Comparison of ENCODE assay signal across 15 cellular contexts in the genomic region with DNA sequence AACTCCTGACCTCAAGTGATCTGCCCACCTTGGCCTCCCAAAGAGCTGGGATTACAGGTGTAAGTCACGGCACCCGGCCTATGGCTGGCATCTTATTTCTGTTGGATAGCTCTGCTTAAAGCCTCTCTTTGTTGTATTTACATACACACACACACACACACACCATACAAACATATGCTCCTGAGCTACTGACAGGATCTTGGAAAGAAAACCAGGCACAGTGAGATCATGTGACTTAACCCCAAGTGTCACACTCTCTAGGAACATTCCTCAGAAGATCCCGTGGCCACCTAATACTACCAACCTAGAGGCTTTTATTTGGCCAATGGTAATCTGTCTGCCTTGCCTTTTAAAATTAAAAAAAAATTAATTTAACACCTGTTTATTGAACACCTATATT.
"Had no signal": no experiment of that assay in that cellular context is flagged by ENCODE, and none has a peak within 500 bp of the region (broad histone marks: within the 10 kb centered on the region; RNA-seq: fewer than 3 reads in every experiment).

No MANE protein-coding gene starts in this region.

- H3K9me3 ChIP-seq: ovary had no signal

- H3K36me3 ChIP-seq: neural progenitor cell, ovary had no signal

- ATAC-seq: stimulated activated naive B cell treated with anti-CD40 and anti-IgM and Interleukin-4, amounts not matched to agents 10 μg/mL and 1 μg/mL and 100 μg/mL, for 72 hours had no signal

- H3K27ac Mint-ChIP-seq: activated naive CD4-positive, alpha-beta T cell treated with anti-CD3 and anti-CD28 coated beads for 36 hours; activated T-helper 1 cell treated with anti-CD3 and anti-CD28 coated beads, Interleukin-12 subunit alpha, Interleukin-12 subunit beta, Interleukin-2, Interleukin-4 antibody, amounts not matched to agents 30 ng/mL and 10 ng/mL and 1 ng/mL, durations not matched to agents 14 hours and 24 hours and 36 hours; neural progenitor cell; stimulated activated naive B cell treated with anti-CD40 and anti-IgM and Interleukin-4, amounts not matched to agents 10 μg/mL and 1 μg/mL and 100 μg/mL, for 72 hours; type B pancreatic cell had no signal

- H3K4me1 Mint-ChIP-seq: central memory CD8-positive, alpha-beta T cell; immature natural killer cell had no signal

- H3K36me3 Mint-ChIP-seq: immature natural killer cell; neural progenitor cell; stimulated activated naive B cell treated with anti-CD40 and anti-IgM and Interleukin-4, amounts not matched to agents 10 μg/mL and 1 μg/mL and 100 μg/mL, for 72 hours; type B pancreatic cell had no signal

- H3K4me3 Mint-ChIP-seq: activated naive CD4-positive, alpha-beta T cell treated with anti-CD3 and anti-CD28 coated beads for 36 hours; activated T-helper 1 cell treated with anti-CD3 and anti-CD28 coated beads, Interleukin-12 subunit alpha, Interleukin-12 subunit beta, Interleukin-2, Interleukin-4 antibody, amounts not matched to agents 30 ng/mL and 10 ng/mL and 1 ng/mL, durations not matched to agents 14 hours and 24 hours and 36 hours; central memory CD8-positive, alpha-beta T cell; immature natural killer cell; neural progenitor cell; stimulated activated naive B cell treated with anti-CD40 and anti-IgM and Interleukin-4, amounts not matched to agents 10 μg/mL and 1 μg/mL and 100 μg/mL, for 72 hours; type B pancreatic cell had no signal

- H3K27me3 Mint-ChIP-seq: central memory CD8-positive, alpha-beta T cell; type B pancreatic cell had no signal

- H3K9me3 Mint-ChIP-seq: activated naive CD4-positive, alpha-beta T cell treated with anti-CD3 and anti-CD28 coated beads for 36 hours; activated T-helper 1 cell treated with anti-CD3 and anti-CD28 coated beads, Interleukin-12 subunit alpha, Interleukin-12 subunit beta, Interleukin-2, Interleukin-4 antibody, amounts not matched to agents 30 ng/mL and 10 ng/mL and 1 ng/mL, durations not matched to agents 14 hours and 24 hours and 36 hours; central memory CD8-positive, alpha-beta T cell; immature natural killer cell; neural progenitor cell; stimulated activated naive B cell treated with anti-CD40 and anti-IgM and Interleukin-4, amounts not matched to agents 10 μg/mL and 1 μg/mL and 100 μg/mL, for 72 hours; type B pancreatic cell had no signal

- H3K9ac ChIP-seq: neural progenitor cell had no signal

- H3K4me2 ChIP-seq: neural progenitor cell, smooth muscle cell had no signal

- H2AFZ ChIP-seq: neural progenitor cell had no signal

- H3K27me3 ChIP-seq: neural progenitor cell, ovary had no signal

- H3K4me3 ChIP-seq: neural progenitor cell, ovary, smooth muscle cell had no signal

- H3K4me1 ChIP-seq: neural progenitor cell had no signal

- DNase-seq: activated CD4-positive, alpha-beta T cell treated with anti-CD3 and anti-CD28 coated beads for 1 hour; activated CD4-positive, alpha-beta T cell treated with anti-CD3 and anti-CD28 coated beads, Interleukin-2, amount 50 U/mL, for 48 hours; activated naive CD4-positive, alpha-beta T cell treated with anti-CD3 and anti-CD28 coated beads for 36 hours; effector memory CD4-positive, alpha-beta T cell; immature natural killer cell; ovary; stimulated activated naive B cell treated with anti-CD40 and anti-IgM and Interleukin-4, amounts not matched to agents 10 μg/mL and 1 μg/mL and 100 μg/mL, for 72 hours; substantia nigra; T-helper 9 cell had no signal

- H3K27ac ChIP-seq: epithelial cell of prostate, neural progenitor cell had no signal
